Comparison of ENCODE assay signal across 8 cellular contexts in genomic region chr19:45668342-45668871, GRCh38. TPM values are rescaled to one million over a fixed set of nuclear protein-coding genes. Genes with fewer than 3 reads are reported as not detected.
DNase-seq lines count a peak whose midpoint lies in the region; ATAC-seq and TF ChIP-seq lines count a peak whose summit lies in the region.

No MANE protein-coding gene starts in this region.

- no peak for TF ChIP-seq POLR2A in adrenal gland (IDR thresholded peaks at IDR 0.05)

- CTCF ChIA-PET in RWPE1 (lab: Yijun Ruan, JAX): interaction anchor here (0.5 to 0.6 kb wide), 2 partner anchors 12 to 1831 kb away, joined by 3 read pairs; no protein-coding TSS in a partner anchor

- peak overlapping the region; percentile 36 for H3K27ac ChIP-seq in RWPE1
- H3K27ac ChIP-seq in colonic mucosa: peak overlapping the region; percentile 60
- H3K27ac ChIP-seq in adrenal gland: no peak overlapping the region

- H3K9ac ChIP-seq in colonic mucosa (ENCODE audit: low read depth in 2 of 2, low read length in 2 of 2): peak overlapping the region; percentile 74 to 84

- H3K27me3 ChIP-seq in colonic mucosa (no peaks in the 10 kb centered on the region), adrenal gland (peaks cover 22% of the 10 kb centered on the region)

- no peaks in the 10 kb centered on the region for H3K36me3 Mint-ChIP-seq in neural crest cell (ENCODE audit: low read depth)

- peaks cover 69% of the 10 kb centered on the region for H3K27me3 Mint-ChIP-seq in neural crest cell (ENCODE audit: low read depth)

- H3K36me3 ChIP-seq in colonic mucosa: no peaks in the 10 kb centered on the region
- H3K36me3 ChIP-seq in adrenal gland (replicated peaks in 1 of 2): no peaks in the 10 kb centered on the region

- no peak for ATAC-seq in GM21786 (IDR thresholded peaks at IDR 0.05; ENCODE audit: unreplicated experiment)
- no peak for ATAC-seq in GM18861 (IDR thresholded peaks at IDR 0.05; ENCODE audit: unreplicated experiment)

- peak overlapping the region; percentile 83 for H3K4me3 Mint-ChIP-seq in neural crest cell

- no peaks in the 10 kb centered on the region for H3K9me3 ChIP-seq in colonic mucosa
- H3K9me3 ChIP-seq in adrenal gland (replicated peaks in 1 of 3): no peaks in the 10 kb centered on the region

- DNase-seq in GM20000 (ENCODE audit: low spot score): peak; percentile 40
- DNase-seq in RWPE1 (ENCODE audit: low spot score): no peak
- DNase-seq in colonic mucosa: peak; percentile 42
- DNase-seq in neural crest cell (ENCODE audit: low read depth, low spot score): no peak
- no peak for DNase-seq in NCI-H446 treated with DMSO at 0.1 percent for 48 hours (lab: John Stamatoyannopoulos, UW)
- no peak for DNase-seq in adrenal gland

- POLR2A ChIA-PET in RWPE1 (lab: Yijun Ruan, JAX; ENCODE audit: low non-redundant PET): no interaction called here

- TF ChIP-seq CTCF in GM20000 (IDR thresholded peaks at IDR 0.05; ENCODE audit: extremely low read depth, missing control alignments): no peak
- no peak for TF ChIP-seq CTCF in RWPE1 (conservative IDR thresholded peaks at IDR 0.05; ENCODE audit: low read depth)
- no peak for TF ChIP-seq CTCF in colonic mucosa (IDR thresholded peaks at IDR 0.05)
- no peak for TF ChIP-seq CTCF in neural crest cell (conservative IDR thresholded peaks at IDR 0.05)
- no peak for TF ChIP-seq CTCF in adrenal gland (IDR thresholded peaks at IDR 0.05)

- intact Hi-C loops in colonic mucosa (cut with DNase I): no loop called here
- intact Hi-C loops in adrenal gland (cut with DNase I): no loop called here

- H3K4me1 ChIP-seq in colonic mucosa (no peaks in the 10 kb centered on the region), adrenal gland (replicated peaks in 1 of 2) (peaks cover 15 to 18% of the 10 kb centered on the region in 2 donors)

- 0 to 2% (median 2%) methylated on average over 18 to 19 of the region's 19 CpGs for WGBS in adrenal gland, 4 donors

- H3K4me1 Mint-ChIP-seq in neural crest cell: peaks cover 32% of the 10 kb centered on the region

- H3K27ac Mint-ChIP-seq in neural crest cell (ENCODE audit: unreplicated experiment): no peak overlapping the region

- peak overlapping the region; percentile 42 for H3K4me3 ChIP-seq in colonic mucosa
- H3K4me3 ChIP-seq in adrenal gland: peak overlapping the region in 1 of 4 donors; percentile 45

- no peaks in the 10 kb centered on the region for H3K9me3 Mint-ChIP-seq in neural crest cell

RNA-seq across cellular contexts. Expression of gene GIPR, which starts 0.4 kb away (rescaled TPM):
- 1 to 10 TPM; 8.3 to 9.5 TPM for total RNA-seq in colonic mucosa
- total RNA-seq in neural crest cell: 0.96 and 1.0 TPM in 2 replicates
- under 1 TPM in 5 of 8 donors, not detected in 3; 0.28 to 0.94 (median 0.53) TPM for total RNA-seq in adrenal gland
- polyA plus RNA-seq in adrenal gland: 1 to 10 TPM in 1 of 3 donors, under 1 TPM in 1, not detected in 1; 0.80 to 1.8 TPM

RNA-seq across cellular contexts. Expression of gene SNRPD2, which starts 23.3 kb away (rescaled TPM):
- total RNA-seq in colonic mucosa (100 to 1,000 TPM; 269 to 484 TPM), neural crest cell (635 and 666 TPM in 2 replicates), adrenal gland (100 to 1,000 TPM; 179 to 382 (median 294) TPM)
- polyA plus RNA-seq in adrenal gland: 100 to 1,000 TPM; 233 to 440 (median 329) TPM

RNA-seq across cellular contexts. Expression of gene QPCTL, which starts 24.1 kb away (rescaled TPM):
- total RNA-seq in colonic mucosa (10 to 100 TPM; 10.7 to 11.2 TPM), neural crest cell (11.4 and 11.8 TPM in 2 replicates), adrenal gland (10 to 100 TPM in 4 of 8 donors, 1 to 10 TPM in 4; 2.8 to 14.4 (median 10.7) TPM)
- 10 to 100 TPM in 2 of 3 donors, 1 to 10 TPM in 1; 5.2 to 17.2 (median 14.1) TPM for polyA plus RNA-seq in adrenal gland

RNA-seq across cellular contexts. Expression of gene EML2, which starts 29.2 kb away (rescaled TPM):
- total RNA-seq in colonic mucosa (100 to 1,000 TPM in 1 of 2 donors, 10 to 100 TPM in 1; 96.2 to 106 TPM), neural crest cell (15.0 and 20.2 TPM in 2 replicates), adrenal gland (100 to 1,000 TPM in 4 of 8 donors, 10 to 100 TPM in 4; 65.4 to 139 (median 97.4) TPM)
- polyA plus RNA-seq in adrenal gland: 10 to 100 TPM; 22.8 to 88.9 (median 78.9) TPM

Comparison
In these comparisons a context has a peak if more than half of its experiments do, and no peak if none do; other contexts are left out.
1. DNase-seq: peak in GM20000 (single experiment) and colonic mucosa (single experiment); none in RWPE1 (single experiment), neural crest cell (single experiment), NCI-H446 treated with DMSO at 0.1 percent for 48 hours (single experiment) and adrenal gland (0 of 7).
2. H3K27ac ChIP-seq: peak in RWPE1 (single experiment) and colonic mucosa (single experiment); none in adrenal gland (0 of 5).